In genomic region chr13:99398916-99399622, GRCh38 we compare ENCODE assay signal across 16 cellular contexts.
A peak's percentile ranks its signal among the peaks of the same experiment; 100 is the strongest.
DNase-seq lines count a peak whose midpoint lies in the region; ATAC-seq and TF ChIP-seq lines count a peak whose summit lies in the region.
"Had no signal": no experiment of that assay in that cellular context is flagged by ENCODE, and none has a peak within 500 bp of the region (broad histone marks: within the 10 kb centered on the region; RNA-seq: fewer than 3 reads in every experiment).

No MANE protein-coding gene starts in this region.

- no peaks in the 10 kb centered on the region for H3K27me3 ChIP-seq in CD4-positive, alpha-beta T cell (ENCODE audit: control insufficient read depth, insufficient read depth, low read length)
- no peaks in the 10 kb centered on the region for H3K27me3 ChIP-seq in ascending aorta
- H3K27me3 ChIP-seq: Peyer's patch had no signal

- H3K36me3 ChIP-seq in ascending aorta: no peaks in the 10 kb centered on the region
- H3K36me3 ChIP-seq: Peyer's patch had no signal

- no peak for TF ChIP-seq CTCF in CD4-positive, alpha-beta T cell (IDR thresholded peaks at IDR 0.05)
- no peak for TF ChIP-seq CTCF in neural crest cell (conservative IDR thresholded peaks at IDR 0.05)
- no peak for TF ChIP-seq CTCF in ascending aorta (IDR thresholded peaks at IDR 0.05)

- CTCF ChIA-PET in activated CD4-positive, alpha-beta memory T cell treated with anti-CD3 and anti-CD28 coated beads for 36 hours (lab: Charles Lee): interaction anchor here (3.8 kb wide), 1 partner anchor 12 kb away, joined by 23 read pairs; no protein-coding TSS in a partner anchor
- CTCF ChIA-PET in activated CD4-positive, alpha-beta memory T cell treated with anti-CD3 and anti-CD28 coated beads, Interleukin-2, amount 10 ng/mL, durations not matched to agents 7 days and 5 days (lab: Charles Lee): interaction anchor here (1.0 to 1.5 kb wide), 2 partner anchors 10 to 130 kb away, joined by 3 to 4 read pairs; no protein-coding TSS in a partner anchor
- CTCF ChIA-PET in CD4-positive, alpha-beta T cell (lab: Charles Lee): interaction anchor here (1.3 kb wide), 1 partner anchor 11 kb away, joined by 5 read pairs; no protein-coding TSS in a partner anchor

- no peak overlapping the region for H3K4me3 ChIP-seq in ascending aorta
- H3K4me3 ChIP-seq: GM23338, Peyer's patch had no signal

- POLR2A ChIA-PET in activated CD4-positive, alpha-beta memory T cell treated with anti-CD3 and anti-CD28 coated beads for 36 hours (lab: Charles Lee): no interaction called here
- POLR2A ChIA-PET in activated CD4-positive, alpha-beta memory T cell treated with anti-CD3 and anti-CD28 coated beads, Interleukin-2, amount 10 ng/mL, durations not matched to agents 7 days and 5 days (lab: Charles Lee): no interaction called here
- POLR2A ChIA-PET in CD4-positive, alpha-beta T cell (lab: Charles Lee): interaction anchor here (0.6 kb wide), 1 partner anchor 15 kb away, joined by 3 read pairs; no protein-coding TSS in a partner anchor

- H3K27ac Mint-ChIP-seq in activated CD4-positive, alpha-beta memory T cell treated with anti-CD3 and anti-CD28 coated beads for 36 hours: peak overlapping the region; percentile 31
- no peak overlapping the region for H3K27ac Mint-ChIP-seq in activated CD4-positive, alpha-beta memory T cell treated with anti-CD3 and anti-CD28 coated beads, Interleukin-2, amount 10 ng/mL, durations not matched to agents 7 days and 5 days
- H3K27ac Mint-ChIP-seq in CD4-positive, alpha-beta T cell: peak overlapping the region; percentile 26
- peak overlapping the region; percentile 86 for H3K27ac Mint-ChIP-seq in activated T-helper 2 cell treated with anti-CD3 and anti-CD28 coated beads, Interferon-gamma antibody, Interleukin-2, Interleukin-4, amounts not matched to agents 10 μg/mL and 5 μg/mL and 100 μg/mL, durations not matched to agents 14 hours and 24 hours and 36 hours
- H3K27ac Mint-ChIP-seq in neural crest cell (ENCODE audit: unreplicated experiment): peak overlapping the region; percentile 73
- H3K27ac Mint-ChIP-seq: GM23338 had no signal

- intact Hi-C loops in activated CD4-positive, alpha-beta memory T cell treated with anti-CD3 and anti-CD28 coated beads for 36 hours (cut with micrococcal nuclease): no loop called here
- intact Hi-C loops in CD4-positive, alpha-beta T cell (cut with DNase I, micrococcal nuclease): no loop called here
- intact Hi-C loops in activated T-helper 2 cell treated with anti-CD3 and anti-CD28 coated beads, Interferon-gamma antibody, Interleukin-2, Interleukin-4, amounts not matched to agents 10 μg/mL and 5 μg/mL and 100 μg/mL, durations not matched to agents 14 hours and 24 hours and 36 hours (cut with micrococcal nuclease): no loop called here
- intact Hi-C loops in ascending aorta (cut with DNase I): no loop called here

- peaks cover 14% of the 10 kb centered on the region for H3K4me1 Mint-ChIP-seq in activated CD4-positive, alpha-beta memory T cell treated with anti-CD3 and anti-CD28 coated beads for 36 hours (ENCODE audit: low read depth)
- H3K4me1 Mint-ChIP-seq in activated CD4-positive, alpha-beta memory T cell treated with anti-CD3 and anti-CD28 coated beads, Interleukin-2, amount 10 ng/mL, durations not matched to agents 7 days and 5 days: peaks cover 14% of the 10 kb centered on the region
- H3K4me1 Mint-ChIP-seq in CD4-positive, alpha-beta T cell (ENCODE audit: low read depth): peaks cover 48% of the 10 kb centered on the region
- H3K4me1 Mint-ChIP-seq in activated T-helper 2 cell treated with anti-CD3 and anti-CD28 coated beads, Interferon-gamma antibody, Interleukin-2, Interleukin-4, amounts not matched to agents 10 μg/mL and 5 μg/mL and 100 μg/mL, durations not matched to agents 14 hours and 24 hours and 36 hours (ENCODE audit: low read depth): peaks cover 45% of the 10 kb centered on the region
- peaks cover 5% of the 10 kb centered on the region for H3K4me1 Mint-ChIP-seq in neural crest cell

- no peaks in the 10 kb centered on the region for H3K36me3 Mint-ChIP-seq in activated CD4-positive, alpha-beta memory T cell treated with anti-CD3 and anti-CD28 coated beads for 36 hours
- peaks cover 8% of the 10 kb centered on the region for H3K36me3 Mint-ChIP-seq in activated CD4-positive, alpha-beta memory T cell treated with anti-CD3 and anti-CD28 coated beads, Interleukin-2, amount 10 ng/mL, durations not matched to agents 7 days and 5 days (ENCODE audit: low read depth)
- H3K36me3 Mint-ChIP-seq in CD4-positive, alpha-beta T cell (ENCODE audit: low read depth): peaks cover 26% of the 10 kb centered on the region
- H3K36me3 Mint-ChIP-seq in activated T-helper 2 cell treated with anti-CD3 and anti-CD28 coated beads, Interferon-gamma antibody, Interleukin-2, Interleukin-4, amounts not matched to agents 10 μg/mL and 5 μg/mL and 100 μg/mL, durations not matched to agents 14 hours and 24 hours and 36 hours (ENCODE audit: low read depth): peaks cover 25% of the 10 kb centered on the region
- H3K36me3 Mint-ChIP-seq in neural crest cell (ENCODE audit: low read depth): no peaks in the 10 kb centered on the region

- peaks cover 7% of the 10 kb centered on the region for H3K9me3 Mint-ChIP-seq in activated CD4-positive, alpha-beta memory T cell treated with anti-CD3 and anti-CD28 coated beads for 36 hours
- peaks cover 6% of the 10 kb centered on the region for H3K9me3 Mint-ChIP-seq in activated CD4-positive, alpha-beta memory T cell treated with anti-CD3 and anti-CD28 coated beads, Interleukin-2, amount 10 ng/mL, durations not matched to agents 7 days and 5 days
- H3K9me3 Mint-ChIP-seq in CD4-positive, alpha-beta T cell: no peaks in the 10 kb centered on the region
- H3K9me3 Mint-ChIP-seq in activated T-helper 2 cell treated with anti-CD3 and anti-CD28 coated beads, Interferon-gamma antibody, Interleukin-2, Interleukin-4, amounts not matched to agents 10 μg/mL and 5 μg/mL and 100 μg/mL, durations not matched to agents 14 hours and 24 hours and 36 hours: peaks cover 10% of the 10 kb centered on the region
- peaks cover 5% of the 10 kb centered on the region for H3K9me3 Mint-ChIP-seq in neural crest cell

- DNase-seq in activated CD4-positive, alpha-beta memory T cell treated with anti-CD3 and anti-CD28 coated beads for 36 hours: no peak
- no peak for DNase-seq in activated CD4-positive, alpha-beta memory T cell treated with anti-CD3 and anti-CD28 coated beads, Interleukin-2, amount 10 ng/mL, durations not matched to agents 7 days and 5 days
- DNase-seq in CD4-positive, alpha-beta T cell: no peak
- no peak for DNase-seq in activated T-helper 2 cell treated with anti-CD3 and anti-CD28 coated beads, Interferon-gamma antibody, Interleukin-2, Interleukin-4, amounts not matched to agents 10 μg/mL and 5 μg/mL and 100 μg/mL, durations not matched to agents 14 hours and 24 hours and 36 hours (ENCODE audit: low spot score)
- no peak for DNase-seq in neural crest cell (ENCODE audit: low read depth, low spot score)
- no peak for DNase-seq in ascending aorta (ENCODE audit: low spot score in 2 of 2)
- DNase-seq: Caco-2, MV-4-11, NCI-H1436, NCI-H2029 treated with DMSO at 0.1 percent for 48 hours, NCI-H510A treated with DMSO at 0.1 percent for 48 hours, Peyer's patch had no signal

- no peak overlapping the region for H3K4me3 Mint-ChIP-seq in activated CD4-positive, alpha-beta memory T cell treated with anti-CD3 and anti-CD28 coated beads for 36 hours
- no peak overlapping the region for H3K4me3 Mint-ChIP-seq in activated CD4-positive, alpha-beta memory T cell treated with anti-CD3 and anti-CD28 coated beads, Interleukin-2, amount 10 ng/mL, durations not matched to agents 7 days and 5 days
- H3K4me3 Mint-ChIP-seq in CD4-positive, alpha-beta T cell: no peak overlapping the region
- no peak overlapping the region for H3K4me3 Mint-ChIP-seq in activated T-helper 2 cell treated with anti-CD3 and anti-CD28 coated beads, Interferon-gamma antibody, Interleukin-2, Interleukin-4, amounts not matched to agents 10 μg/mL and 5 μg/mL and 100 μg/mL, durations not matched to agents 14 hours and 24 hours and 36 hours (ENCODE audit: low read depth)
- no peak overlapping the region for H3K4me3 Mint-ChIP-seq in neural crest cell
- H3K4me3 Mint-ChIP-seq: GM23338 had no signal

- no peaks in the 10 kb centered on the region for H3K4me1 ChIP-seq in ascending aorta
- H3K4me1 ChIP-seq: Caco-2, Peyer's patch had no signal

- no peaks in the 10 kb centered on the region for H3K9me3 ChIP-seq in CD4-positive, alpha-beta T cell (ENCODE audit: control insufficient read depth, low read length)
- no peaks in the 10 kb centered on the region for H3K9me3 ChIP-seq in ascending aorta
- H3K9me3 ChIP-seq: Peyer's patch had no signal

- H3K27me3 Mint-ChIP-seq in activated CD4-positive, alpha-beta memory T cell treated with anti-CD3 and anti-CD28 coated beads for 36 hours: no peaks in the 10 kb centered on the region
- H3K27me3 Mint-ChIP-seq in activated CD4-positive, alpha-beta memory T cell treated with anti-CD3 and anti-CD28 coated beads, Interleukin-2, amount 10 ng/mL, durations not matched to agents 7 days and 5 days: peaks cover 15% of the 10 kb centered on the region
- H3K27me3 Mint-ChIP-seq in CD4-positive, alpha-beta T cell: no peaks in the 10 kb centered on the region
- no peaks in the 10 kb centered on the region for H3K27me3 Mint-ChIP-seq in activated T-helper 2 cell treated with anti-CD3 and anti-CD28 coated beads, Interferon-gamma antibody, Interleukin-2, Interleukin-4, amounts not matched to agents 10 μg/mL and 5 μg/mL and 100 μg/mL, durations not matched to agents 14 hours and 24 hours and 36 hours (ENCODE audit: low read depth)
- H3K27me3 Mint-ChIP-seq in neural crest cell (ENCODE audit: low read depth): no peaks in the 10 kb centered on the region

- H3K27ac ChIP-seq in CD4-positive, alpha-beta T cell (ENCODE audit: low read depth, low read length): no peak overlapping the region
- no peak overlapping the region for H3K27ac ChIP-seq in ascending aorta
- H3K27ac ChIP-seq: C4-2B, Peyer's patch had no signal

- ATAC-seq in CD4-positive, alpha-beta T cell (ENCODE audit: poor library complexity): no peak
- no peak for ATAC-seq in HG02885 (IDR thresholded peaks at IDR 0.05; ENCODE audit: poor library complexity, unreplicated experiment)
- no peak for ATAC-seq in HG02759 (IDR thresholded peaks at IDR 0.05; ENCODE audit: unreplicated experiment)
